In the genomic region with DNA sequence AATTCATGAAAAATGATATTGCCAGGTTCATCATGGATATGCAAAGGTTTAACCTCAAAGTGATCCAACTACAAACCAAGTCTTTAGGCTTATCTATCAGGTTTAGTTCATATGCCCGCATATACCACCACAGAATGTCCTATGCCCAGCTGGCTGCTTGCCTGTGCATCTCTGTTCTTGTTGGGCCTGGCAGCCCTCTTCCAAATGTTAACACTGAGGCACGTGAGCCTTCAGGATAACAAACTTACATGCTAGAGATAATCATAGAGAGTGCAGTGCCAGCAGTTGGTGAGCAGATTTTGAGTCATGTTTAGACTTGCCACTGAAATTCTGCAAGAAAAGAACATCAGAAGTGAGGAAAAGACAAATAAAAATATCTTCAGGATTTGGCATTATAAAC, we compare ENCODE assay signal across 16 cellular contexts.
DNase-seq lines count a peak whose midpoint lies in the region; ATAC-seq and TF ChIP-seq lines count a peak whose summit lies in the region.
"Had no signal": no experiment of that assay in that cellular context is flagged by ENCODE, and none has a peak within 500 bp of the region (broad histone marks: within the 10 kb centered on the region; RNA-seq: fewer than 3 reads in every experiment).

No MANE protein-coding gene starts in this region.

- no peak overlapping the region for H3K27ac Mint-ChIP-seq in activated naive CD4-positive, alpha-beta T cell treated with anti-CD3 and anti-CD28 coated beads, Interleukin-2, amount 50 U/mL, for 72 hours
- H3K27ac Mint-ChIP-seq: CD4-positive, CD25-positive, alpha-beta regulatory T cell; HFFc6 had no signal

- no peaks in the 10 kb centered on the region for H3K4me1 ChIP-seq in OCI-LY3 (ENCODE audit: low read length)
- no peaks in the 10 kb centered on the region for H3K4me1 ChIP-seq in esophagus muscularis mucosa
- H3K4me1 ChIP-seq: BLaER1 treated with 17β-estradiol and CSF1 and Interleukin-3, amounts not matched to agents 10 nM and 100 nM had no signal

- H2AFZ ChIP-seq in OCI-LY3 (ENCODE audit: low read depth, low read length), result 0 out of 2 replicates have a peak overlapping the region, but pooled peaks have one; percentile 54

- TF ChIP-seq CTCF in OCI-LY3 (IDR thresholded peaks at IDR 0.05; ENCODE audit: low read depth, low read length) (no peak), esophagus muscularis mucosa (IDR thresholded peaks at IDR 0.05) (no peak)

- no peak overlapping the region for H3K9ac ChIP-seq in OCI-LY3 (ENCODE audit: low read length)
- H3K9ac ChIP-seq: BLaER1 treated with 17β-estradiol and CSF1 and Interleukin-3, amounts not matched to agents 10 nM and 100 nM had no signal

- no peak for TF ChIP-seq EP300 in esophagus muscularis mucosa (IDR thresholded peaks at IDR 0.05)

- no peak for TF ChIP-seq POLR2A in esophagus muscularis mucosa (IDR thresholded peaks at IDR 0.05; ENCODE audit: low read depth)

- H3K36me3 ChIP-seq in OCI-LY3 (replicated peaks; ENCODE audit: low read depth, low read length), result no peaks in the 10 kb centered on the region
- H3K36me3 ChIP-seq in esophagus muscularis mucosa, result no peaks in the 10 kb centered on the region
- H3K36me3 ChIP-seq: BLaER1 treated with 17β-estradiol and CSF1 and Interleukin-3, amounts not matched to agents 10 nM and 100 nM had no signal

- WGBS in esophagus muscularis mucosa, result 61% methylated on average over 2 of the region's 2 CpGs

- intact Hi-C loops in Right ventricle myocardium inferior (cut with DNase I) (loop anchor here (5.0 kb wide), 1 partner anchor 246 kb away; no protein-coding TSS in a partner anchor), cardiac septum (cut with DNase I) (no loop called here), left cardiac atrium (cut with DNase I) (loop anchor here in 1 of 2 donors (10.0 kb wide), 1 partner anchor 253 kb away; no protein-coding TSS in a partner anchor), esophagus muscularis mucosa (cut with DNase I) (no loop called here)

- H4K20me1 ChIP-seq in OCI-LY3 (ENCODE audit: insufficient read depth, low read length), result no peaks in the 10 kb centered on the region
- H4K20me1 ChIP-seq: BLaER1 treated with 17β-estradiol and CSF1 and Interleukin-3, amounts not matched to agents 10 nM and 100 nM had no signal

- H3K36me3 Mint-ChIP-seq in activated naive CD4-positive, alpha-beta T cell treated with anti-CD3 and anti-CD28 coated beads, Interleukin-2, amount 50 U/mL, for 72 hours, result no peaks in the 10 kb centered on the region
- H3K36me3 Mint-ChIP-seq: CD4-positive, CD25-positive, alpha-beta regulatory T cell had no signal

- no peaks in the 10 kb centered on the region for H3K27me3 ChIP-seq in OCI-LY3 (ENCODE audit: low read depth, low read length)
- H3K27me3 ChIP-seq in esophagus muscularis mucosa, result no peaks in the 10 kb centered on the region
- H3K27me3 ChIP-seq: BLaER1 treated with 17β-estradiol and CSF1 and Interleukin-3, amounts not matched to agents 10 nM and 100 nM had no signal

- peaks cover 5 to 17% of the 10 kb centered on the region in 2 donors for H3K9me3 Mint-ChIP-seq in activated naive CD4-positive, alpha-beta T cell treated with anti-CD3 and anti-CD28 coated beads, Interleukin-2, amount 50 U/mL, for 72 hours

- peak; percentile 76 for ATAC-seq in Right ventricle myocardium inferior
- peak; percentile 79 to 81 for ATAC-seq in left cardiac atrium
- no peak for ATAC-seq in activated naive CD4-positive, alpha-beta T cell treated with anti-CD3 and anti-CD28 coated beads, Interleukin-2, amount 50 U/mL, for 72 hours
- ATAC-seq in GM21576 (IDR thresholded peaks at IDR 0.05; ENCODE audit: unreplicated experiment), result no peak
- ATAC-seq: GM12878, HepG2 had no signal

- H3K4me3 ChIP-seq in OCI-LY3 (ENCODE audit: low read length), result no peak overlapping the region
- H3K4me3 ChIP-seq in esophagus muscularis mucosa, result no peak overlapping the region
- H3K4me3 ChIP-seq: BLaER1 treated with 17β-estradiol and CSF1 and Interleukin-3, amounts not matched to agents 10 nM and 100 nM; GM12878 had no signal

- no peaks in the 10 kb centered on the region for H3K9me3 ChIP-seq in OCI-LY3 (ENCODE audit: insufficient read depth, low read length)
- no peaks in the 10 kb centered on the region for H3K9me3 ChIP-seq in esophagus muscularis mucosa
- H3K9me3 ChIP-seq: BLaER1 treated with 17β-estradiol and CSF1 and Interleukin-3, amounts not matched to agents 10 nM and 100 nM had no signal

- DNase-seq in Right ventricle myocardium inferior (ENCODE audit: missing footprints) (no peak), cardiac septum (ENCODE audit: low spot score) (no peak), left cardiac atrium (peak; percentile 24), NCI-H1092 (lab: John Stamatoyannopoulos, UW) (no peak), esophagus muscularis mucosa (ENCODE audit: extremely low spot score) (no peak)
- no peak for DNase-seq in activated naive CD4-positive, alpha-beta T cell treated with anti-CD3 and anti-CD28 coated beads, Interleukin-2, amount 50 U/mL, for 72 hours (ENCODE audit: low spot score in 2 of 2)
- DNase-seq: ACHN; CD4-positive, CD25-positive, alpha-beta regulatory T cell; DMS79; HCEC 1CT; HFFc6 had no signal

- no peaks in the 10 kb centered on the region for H3K79me2 ChIP-seq in OCI-LY3 (ENCODE audit: low read length)

- no peak overlapping the region for H3K27ac ChIP-seq in OCI-LY3 (ENCODE audit: low read length)
- no peak overlapping the region for H3K27ac ChIP-seq in esophagus muscularis mucosa (replicated peaks in 1 of 4)
- H3K27ac ChIP-seq: BLaER1 treated with 17β-estradiol and CSF1 and Interleukin-3, amounts not matched to agents 10 nM and 100 nM had no signal

- no peak overlapping the region for H3K4me2 ChIP-seq in OCI-LY3 (ENCODE audit: low read length)
- H3K4me2 ChIP-seq: BLaER1 treated with 17β-estradiol and CSF1 and Interleukin-3, amounts not matched to agents 10 nM and 100 nM had no signal

Comparison
In these comparisons a context has a peak if more than half of its experiments do, and no peak if none do; other contexts are left out.
1. ATAC-seq: peak in Right ventricle myocardium inferior (single experiment) and left cardiac atrium (2 of 2); none in activated naive CD4-positive, alpha-beta T cell treated with anti-CD3 and anti-CD28 coated beads, Interleukin-2, amount 50 U/mL, for 72 hours (0 of 2) and GM21576 (single experiment).